ENCODE assay signal across 1 cellular context in the genomic region with DNA sequence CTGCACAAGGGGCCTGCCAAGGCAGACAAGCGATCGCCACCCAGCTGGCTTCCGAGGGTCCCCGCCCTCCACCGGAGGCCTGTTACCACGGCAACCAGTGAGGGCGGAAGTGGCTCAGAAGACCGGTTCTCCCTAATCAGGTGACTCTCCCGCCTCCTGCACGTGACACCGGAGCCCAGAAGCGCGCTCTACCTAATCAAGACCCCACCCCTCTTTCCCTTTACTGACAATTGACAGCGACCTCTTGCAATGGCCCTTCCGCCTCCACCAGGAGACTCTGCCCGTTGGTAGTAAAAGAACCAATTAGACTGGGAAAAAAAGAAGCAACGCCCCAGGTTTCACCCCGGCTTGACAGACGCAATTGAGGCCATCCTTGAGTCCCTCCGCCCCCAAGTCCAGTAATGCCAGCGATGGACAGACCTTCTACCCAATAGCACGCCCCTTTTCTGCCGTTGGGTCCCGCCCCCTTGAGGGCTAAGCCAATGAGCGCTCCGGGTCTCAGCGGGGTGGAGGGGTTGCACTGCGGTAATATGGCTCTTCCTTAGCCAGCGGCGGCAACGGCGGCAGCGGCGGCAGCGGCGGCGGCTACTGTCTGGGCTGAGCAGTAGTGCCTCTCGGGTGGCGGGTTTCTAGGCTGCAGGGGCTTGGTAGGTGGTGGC.
TF ChIP-seq lines count a peak whose summit lies in the region.

A gene (plus strand): TSS at position 525 of the 659 bp plus-strand sequence. CDS start 198 bp downstream, outside the sequence.

TF ChIP-seq in HepG2, 621 proteins besides CTCF, POLR2A, EP300 and RAD21 (continued from another document and continues in another):
- TF ChIP-seq, protein P1, sequence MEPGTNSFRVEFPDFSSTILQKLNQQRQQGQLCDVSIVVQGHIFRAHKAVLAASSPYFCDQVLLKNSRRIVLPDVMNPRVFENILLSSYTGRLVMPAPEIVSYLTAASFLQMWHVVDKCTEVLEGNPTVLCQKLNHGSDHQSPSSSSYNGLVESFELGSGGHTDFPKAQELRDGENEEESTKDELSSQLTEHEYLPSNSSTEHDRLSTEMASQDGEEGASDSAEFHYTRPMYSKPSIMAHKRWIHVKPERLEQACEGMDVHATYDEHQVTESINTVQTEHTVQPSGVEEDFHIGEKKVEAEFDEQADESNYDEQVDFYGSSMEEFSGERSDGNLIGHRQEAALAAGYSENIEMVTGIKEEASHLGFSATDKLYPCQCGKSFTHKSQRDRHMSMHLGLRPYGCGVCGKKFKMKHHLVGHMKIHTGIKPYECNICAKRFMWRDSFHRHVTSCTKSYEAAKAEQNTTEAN (CRISPR knock-in tag; conservative IDR thresholded peaks at IDR 0.05) = no peak
- peak; percentile 73; the same call in 1 of the 2 replicates for TF ChIP-seq ATF1 (CRISPR knock-in tag; IDR thresholded peaks at IDR 0.05)
- TF ChIP-seq, protein P2, sequence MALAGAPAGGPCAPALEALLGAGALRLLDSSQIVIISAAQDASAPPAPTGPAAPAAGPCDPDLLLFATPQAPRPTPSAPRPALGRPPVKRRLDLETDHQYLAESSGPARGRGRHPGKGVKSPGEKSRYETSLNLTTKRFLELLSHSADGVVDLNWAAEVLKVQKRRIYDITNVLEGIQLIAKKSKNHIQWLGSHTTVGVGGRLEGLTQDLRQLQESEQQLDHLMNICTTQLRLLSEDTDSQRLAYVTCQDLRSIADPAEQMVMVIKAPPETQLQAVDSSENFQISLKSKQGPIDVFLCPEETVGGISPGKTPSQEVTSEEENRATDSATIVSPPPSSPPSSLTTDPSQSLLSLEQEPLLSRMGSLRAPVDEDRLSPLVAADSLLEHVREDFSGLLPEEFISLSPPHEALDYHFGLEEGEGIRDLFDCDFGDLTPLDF (CRISPR knock-in tag; IDR thresholded peaks at IDR 0.05) = peak; percentile 68
- TF ChIP-seq SATB2 (CRISPR knock-in tag; IDR thresholded peaks at IDR 0.05) = no peak
- no peak for TF ChIP-seq HOXD1 (CRISPR knock-in tag; IDR thresholded peaks at IDR 0.05)
- TF ChIP-seq, protein P3, sequence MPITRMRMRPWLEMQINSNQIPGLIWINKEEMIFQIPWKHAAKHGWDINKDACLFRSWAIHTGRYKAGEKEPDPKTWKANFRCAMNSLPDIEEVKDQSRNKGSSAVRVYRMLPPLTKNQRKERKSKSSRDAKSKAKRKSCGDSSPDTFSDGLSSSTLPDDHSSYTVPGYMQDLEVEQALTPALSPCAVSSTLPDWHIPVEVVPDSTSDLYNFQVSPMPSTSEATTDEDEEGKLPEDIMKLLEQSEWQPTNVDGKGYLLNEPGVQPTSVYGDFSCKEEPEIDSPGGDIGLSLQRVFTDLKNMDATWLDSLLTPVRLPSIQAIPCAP (CRISPR knock-in tag; IDR thresholded peaks at IDR 0.05; ENCODE audit: low read depth) = no peak
- TF ChIP-seq NRL (CRISPR knock-in tag; IDR thresholded peaks at IDR 0.05; ENCODE audit: borderline replicate concordance) = peak; percentile 15; the same call in 1 of the 2 replicates
- TF ChIP-seq ZNF256 (CRISPR knock-in tag; conservative IDR thresholded peaks at IDR 0.05) = no peak
- peak; percentile 24; the same call in 1 of the 2 replicates for TF ChIP-seq PHF20 (CRISPR knock-in tag; IDR thresholded peaks at IDR 0.05)
- TF ChIP-seq HNF4G (IDR thresholded peaks at IDR 0.05; ENCODE audit: borderline replicate concordance, low read depth, low read length) = no peak
- no peak for TF ChIP-seq HNF4G (CRISPR knock-in tag; IDR thresholded peaks at IDR 0.05; ENCODE audit: borderline replicate concordance, low read depth)
- 0 out of 2 replicates have a peak, but pooled peaks have one; percentile 17 for TF ChIP-seq ISL2 (CRISPR knock-in tag; IDR thresholded peaks at IDR 0.05)
- no peak for TF ChIP-seq ZNF572 (CRISPR knock-in tag; IDR thresholded peaks at IDR 0.05)
- TF ChIP-seq PLRG1 (conservative IDR thresholded peaks at IDR 0.05) = no peak
- no peak for TF ChIP-seq FOSL1 (CRISPR knock-in tag; IDR thresholded peaks at IDR 0.05; ENCODE audit: borderline replicate concordance)
- TF ChIP-seq ZFX (CRISPR knock-in tag; IDR thresholded peaks at IDR 0.05; ENCODE audit: low read depth) = no peak; the same call in 1 of the 2 replicates
- TF ChIP-seq, protein P4, sequence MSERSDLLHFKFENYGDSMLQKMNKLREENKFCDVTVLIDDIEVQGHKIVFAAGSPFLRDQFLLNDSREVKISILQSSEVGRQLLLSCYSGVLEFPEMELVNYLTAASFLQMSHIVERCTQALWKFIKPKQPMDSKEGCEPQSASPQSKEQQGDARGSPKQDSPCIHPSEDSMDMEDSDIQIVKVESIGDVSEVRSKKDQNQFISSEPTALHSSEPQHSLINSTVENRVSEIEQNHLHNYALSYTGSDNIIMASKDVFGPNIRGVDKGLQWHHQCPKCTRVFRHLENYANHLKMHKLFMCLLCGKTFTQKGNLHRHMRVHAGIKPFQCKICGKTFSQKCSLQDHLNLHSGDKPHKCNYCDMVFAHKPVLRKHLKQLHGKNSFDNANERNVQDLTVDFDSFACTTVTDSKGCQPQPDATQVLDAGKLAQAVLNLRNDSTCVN (CRISPR knock-in tag; IDR thresholded peaks at IDR 0.05; ENCODE audit: borderline replicate concordance) = no peak; the same call in 1 of the 2 replicates
- no peak for TF ChIP-seq ZNF552 (CRISPR knock-in tag; IDR thresholded peaks at IDR 0.05; ENCODE audit: borderline replicate concordance)
- TF ChIP-seq, protein P5, sequence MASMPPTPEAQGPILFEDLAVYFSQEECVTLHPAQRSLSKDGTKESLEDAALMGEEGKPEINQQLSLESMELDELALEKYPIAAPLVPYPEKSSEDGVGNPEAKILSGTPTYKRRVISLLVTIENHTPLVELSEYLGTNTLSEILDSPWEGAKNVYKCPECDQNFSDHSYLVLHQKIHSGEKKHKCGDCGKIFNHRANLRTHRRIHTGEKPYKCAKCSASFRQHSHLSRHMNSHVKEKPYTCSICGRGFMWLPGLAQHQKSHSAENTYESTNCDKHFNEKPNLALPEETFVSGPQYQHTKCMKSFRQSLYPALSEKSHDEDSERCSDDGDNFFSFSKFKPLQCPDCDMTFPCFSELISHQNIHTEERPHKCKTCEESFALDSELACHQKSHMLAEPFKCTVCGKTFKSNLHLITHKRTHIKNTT (CRISPR knock-in tag; IDR thresholded peaks at IDR 0.05) = no peak
- TF ChIP-seq RXRB (CRISPR knock-in tag; IDR thresholded peaks at IDR 0.05; ENCODE audit: borderline replicate concordance) = no peak
- TF ChIP-seq DNMT3B (CRISPR knock-in tag; conservative IDR thresholded peaks at IDR 0.05) = peak; percentile 75; the same call in 1 of the 2 replicates
- no peak for TF ChIP-seq ZSCAN9 (CRISPR knock-in tag; IDR thresholded peaks at IDR 0.05; ENCODE audit: borderline replicate concordance)
- TF ChIP-seq MAF1 (CRISPR knock-in tag; IDR thresholded peaks at IDR 0.05; ENCODE audit: borderline replicate concordance) = no peak
- TF ChIP-seq TBX3 (IDR thresholded peaks at IDR 0.05; ENCODE audit: borderline replicate concordance) = 0 out of 2 replicates have a peak, but pooled peaks have one; percentile 3
- TF ChIP-seq ZNF326 (CRISPR knock-in tag; IDR thresholded peaks at IDR 0.05; ENCODE audit: borderline replicate concordance) = no peak
- no peak for TF ChIP-seq MATR3 (CRISPR knock-in tag; IDR thresholded peaks at IDR 0.05)
- no peak for TF ChIP-seq ZBTB21 (CRISPR knock-in tag; IDR thresholded peaks at IDR 0.05)
- TF ChIP-seq, protein P6, sequence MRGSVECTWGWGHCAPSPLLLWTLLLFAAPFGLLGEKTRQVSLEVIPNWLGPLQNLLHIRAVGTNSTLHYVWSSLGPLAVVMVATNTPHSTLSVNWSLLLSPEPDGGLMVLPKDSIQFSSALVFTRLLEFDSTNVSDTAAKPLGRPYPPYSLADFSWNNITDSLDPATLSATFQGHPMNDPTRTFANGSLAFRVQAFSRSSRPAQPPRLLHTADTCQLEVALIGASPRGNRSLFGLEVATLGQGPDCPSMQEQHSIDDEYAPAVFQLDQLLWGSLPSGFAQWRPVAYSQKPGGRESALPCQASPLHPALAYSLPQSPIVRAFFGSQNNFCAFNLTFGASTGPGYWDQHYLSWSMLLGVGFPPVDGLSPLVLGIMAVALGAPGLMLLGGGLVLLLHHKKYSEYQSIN (CRISPR knock-in tag; IDR thresholded peaks at IDR 0.05; ENCODE audit: borderline replicate concordance) = no peak
- TF ChIP-seq GTF3A (CRISPR knock-in tag; conservative IDR thresholded peaks at IDR 0.05) = no peak
- no peak for TF ChIP-seq FLYWCH1 (CRISPR knock-in tag; IDR thresholded peaks at IDR 0.05)
- no peak for TF ChIP-seq ZSCAN20 (CRISPR knock-in tag; IDR thresholded peaks at IDR 0.05; ENCODE audit: borderline replicate concordance)
- TF ChIP-seq ZNF777 (CRISPR knock-in tag; IDR thresholded peaks at IDR 0.05) = 0 out of 2 replicates have a peak, but pooled peaks have one; percentile 52
- TF ChIP-seq, protein P7, sequence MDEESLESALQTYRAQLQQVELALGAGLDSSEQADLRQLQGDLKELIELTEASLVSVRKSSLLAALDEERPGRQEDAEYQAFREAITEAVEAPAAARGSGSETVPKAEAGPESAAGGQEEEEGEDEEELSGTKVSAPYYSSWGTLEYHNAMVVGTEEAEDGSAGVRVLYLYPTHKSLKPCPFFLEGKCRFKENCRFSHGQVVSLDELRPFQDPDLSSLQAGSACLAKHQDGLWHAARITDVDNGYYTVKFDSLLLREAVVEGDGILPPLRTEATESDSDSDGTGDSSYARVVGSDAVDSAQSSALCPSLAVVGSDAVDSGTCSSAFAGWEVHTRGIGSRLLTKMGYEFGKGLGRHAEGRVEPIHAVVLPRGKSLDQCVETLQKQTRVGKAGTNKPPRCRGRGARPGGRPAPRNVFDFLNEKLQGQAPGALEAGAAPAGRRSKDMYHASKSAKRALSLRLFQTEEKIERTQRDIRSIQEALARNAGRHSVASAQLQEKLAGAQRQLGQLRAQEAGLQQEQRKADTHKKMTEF (CRISPR knock-in tag; IDR thresholded peaks at IDR 0.05) = peak; percentile 29; the same call in 1 of the 2 replicates
- TF ChIP-seq, protein P8, sequence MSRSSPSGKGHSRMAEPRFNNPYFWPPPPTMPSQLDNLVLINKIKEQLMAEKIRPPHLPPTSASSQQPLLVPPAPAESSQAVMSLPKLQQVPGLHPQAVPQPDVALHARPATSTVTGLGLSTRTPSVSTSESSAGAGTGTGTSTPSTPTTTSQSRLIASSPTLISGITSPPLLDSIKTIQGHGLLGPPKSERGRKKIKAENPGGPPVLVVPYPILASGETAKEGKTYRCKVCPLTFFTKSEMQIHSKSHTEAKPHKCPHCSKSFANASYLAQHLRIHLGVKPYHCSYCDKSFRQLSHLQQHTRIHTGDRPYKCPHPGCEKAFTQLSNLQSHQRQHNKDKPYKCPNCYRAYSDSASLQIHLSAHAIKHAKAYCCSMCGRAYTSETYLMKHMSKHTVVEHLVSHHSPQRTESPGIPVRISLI (CRISPR knock-in tag; IDR thresholded peaks at IDR 0.05; ENCODE audit: borderline replicate concordance) = no peak
- TF ChIP-seq KAT2B (IDR thresholded peaks at IDR 0.05; ENCODE audit: borderline replicate concordance, low read depth, low read length) = no peak
- TF ChIP-seq ATM (IDR thresholded peaks at IDR 0.05; ENCODE audit: borderline replicate concordance) = no peak
- TF ChIP-seq CREB1 (IDR thresholded peaks at IDR 0.05) = peak; percentile 76
- peak; percentile 63; the same call in 1 of the 2 replicates for TF ChIP-seq CREB1 (CRISPR knock-in tag; IDR thresholded peaks at IDR 0.05)
- no peak for TF ChIP-seq ZNF367 (CRISPR knock-in tag; IDR thresholded peaks at IDR 0.05; ENCODE audit: borderline replicate concordance)
- TF ChIP-seq, protein P9, sequence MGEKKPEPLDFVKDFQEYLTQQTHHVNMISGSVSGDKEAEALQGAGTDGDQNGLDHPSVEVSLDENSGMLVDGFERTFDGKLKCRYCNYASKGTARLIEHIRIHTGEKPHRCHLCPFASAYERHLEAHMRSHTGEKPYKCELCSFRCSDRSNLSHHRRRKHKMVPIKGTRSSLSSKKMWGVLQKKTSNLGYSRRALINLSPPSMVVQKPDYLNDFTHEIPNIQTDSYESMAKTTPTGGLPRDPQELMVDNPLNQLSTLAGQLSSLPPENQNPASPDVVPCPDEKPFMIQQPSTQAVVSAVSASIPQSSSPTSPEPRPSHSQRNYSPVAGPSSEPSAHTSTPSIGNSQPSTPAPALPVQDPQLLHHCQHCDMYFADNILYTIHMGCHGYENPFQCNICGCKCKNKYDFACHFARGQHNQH (CRISPR knock-in tag; IDR thresholded peaks at IDR 0.05) = no peak
- TF ChIP-seq, protein P10, sequence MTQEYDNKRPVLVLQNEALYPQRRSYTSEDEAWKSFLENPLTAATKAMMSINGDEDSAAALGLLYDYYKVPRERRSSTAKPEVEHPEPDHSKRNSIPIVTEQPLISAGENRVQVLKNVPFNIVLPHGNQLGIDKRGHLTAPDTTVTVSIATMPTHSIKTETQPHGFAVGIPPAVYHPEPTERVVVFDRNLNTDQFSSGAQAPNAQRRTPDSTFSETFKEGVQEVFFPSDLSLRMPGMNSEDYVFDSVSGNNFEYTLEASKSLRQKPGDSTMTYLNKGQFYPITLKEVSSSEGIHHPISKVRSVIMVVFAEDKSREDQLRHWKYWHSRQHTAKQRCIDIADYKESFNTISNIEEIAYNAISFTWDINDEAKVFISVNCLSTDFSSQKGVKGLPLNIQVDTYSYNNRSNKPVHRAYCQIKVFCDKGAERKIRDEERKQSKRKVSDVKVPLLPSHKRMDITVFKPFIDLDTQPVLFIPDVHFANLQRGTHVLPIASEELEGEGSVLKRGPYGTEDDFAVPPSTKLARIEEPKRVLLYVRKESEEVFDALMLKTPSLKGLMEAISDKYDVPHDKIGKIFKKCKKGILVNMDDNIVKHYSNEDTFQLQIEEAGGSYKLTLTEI (CRISPR knock-in tag; conservative IDR thresholded peaks at IDR 0.05) = no peak
- TF ChIP-seq RFX3 (CRISPR knock-in tag; IDR thresholded peaks at IDR 0.05) = peak; percentile 94
- TF ChIP-seq SRSF9 (IDR thresholded peaks at IDR 0.05; ENCODE audit: borderline replicate concordance, insufficient read depth, low read depth, low read length, poor library complexity, severe bottlenecking) = no peak
- no peak; the same call in 1 of the 2 replicates for TF ChIP-seq CEBPB (IDR thresholded peaks at IDR 0.05; ENCODE audit: borderline replicate concordance, low read depth, low read length)
- peak; percentile 78; the same call in 1 of the 2 replicates for TF ChIP-seq SP5 (CRISPR knock-in tag; IDR thresholded peaks at IDR 0.05; ENCODE audit: borderline replicate concordance, low read depth)
- TF ChIP-seq NFIC (IDR thresholded peaks at IDR 0.05; ENCODE audit: low read length) = no peak
- no peak for TF ChIP-seq ZFP37 (CRISPR knock-in tag; IDR thresholded peaks at IDR 0.05; ENCODE audit: borderline replicate concordance)
- TF ChIP-seq SRY (CRISPR knock-in tag; IDR thresholded peaks at IDR 0.05) = no peak
- TF ChIP-seq, protein P11, sequence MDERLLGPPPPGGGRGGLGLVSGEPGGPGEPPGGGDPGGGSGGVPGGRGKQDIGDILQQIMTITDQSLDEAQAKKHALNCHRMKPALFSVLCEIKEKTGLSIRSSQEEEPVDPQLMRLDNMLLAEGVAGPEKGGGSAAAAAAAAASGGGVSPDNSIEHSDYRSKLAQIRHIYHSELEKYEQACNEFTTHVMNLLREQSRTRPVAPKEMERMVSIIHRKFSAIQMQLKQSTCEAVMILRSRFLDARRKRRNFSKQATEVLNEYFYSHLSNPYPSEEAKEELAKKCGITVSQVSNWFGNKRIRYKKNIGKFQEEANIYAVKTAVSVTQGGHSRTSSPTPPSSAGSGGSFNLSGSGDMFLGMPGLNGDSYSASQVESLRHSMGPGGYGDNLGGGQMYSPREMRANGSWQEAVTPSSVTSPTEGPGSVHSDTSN (CRISPR knock-in tag; IDR thresholded peaks at IDR 0.05) = peak; percentile 95
- TF ChIP-seq NFYB (CRISPR knock-in tag; IDR thresholded peaks at IDR 0.05) = peak; percentile 94
